In the genomic region with DNA sequence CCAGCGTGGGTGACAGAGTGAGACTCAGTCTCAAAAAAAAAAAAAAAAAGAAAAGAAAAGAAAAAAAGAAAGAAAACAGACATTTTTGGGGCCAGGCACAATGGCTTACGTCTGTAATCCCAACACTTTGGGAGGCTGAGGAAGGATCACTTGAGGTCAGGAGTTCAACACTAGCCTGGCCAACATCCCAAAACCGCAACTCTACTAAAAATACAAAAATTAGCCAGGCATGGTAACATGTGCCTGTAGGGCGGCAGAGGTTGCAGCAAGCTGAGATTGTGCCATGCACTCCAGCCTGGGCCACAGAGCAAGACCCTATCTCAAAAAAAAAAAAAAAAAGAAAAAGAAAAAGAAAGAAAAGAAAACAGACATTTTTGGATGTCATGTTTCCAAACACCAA, we compare ENCODE assay signal across 1 cellular context. TPM values are rescaled to one million over a fixed set of nuclear protein-coding genes. Genes with fewer than 3 reads are reported as not detected.
"Had no signal": no experiment of that assay in that cellular context is flagged by ENCODE, and none has a peak within 500 bp of the region (broad histone marks: within the 10 kb centered on the region; RNA-seq: fewer than 3 reads in every experiment).

No MANE protein-coding gene starts in this region.

RNA-seq across cellular contexts. Expression of a gene that starts 24.8 kb away (rescaled TPM):
- polyA plus RNA-seq: immature natural killer cell had no signal
